In the genomic region with DNA sequence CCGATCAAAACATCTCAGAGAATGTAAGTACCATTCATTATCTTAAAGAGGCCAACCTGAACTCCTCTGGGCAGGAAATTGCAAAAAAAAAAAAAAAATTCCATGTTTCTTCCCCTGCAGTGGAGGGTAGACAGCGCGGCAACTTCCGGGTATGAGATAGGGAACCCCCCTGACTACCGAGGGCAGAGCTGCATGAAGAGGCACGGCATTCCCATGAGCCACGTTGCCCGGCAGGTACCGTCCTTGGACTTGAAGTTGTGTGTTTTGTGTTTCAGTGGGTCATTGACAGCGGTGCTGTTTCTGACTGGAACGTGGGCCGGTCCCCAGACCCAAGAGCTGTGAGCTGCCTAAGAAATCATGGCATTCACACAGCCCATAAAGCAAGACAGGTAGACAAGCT, we compare ENCODE assay signal across 22 cellular contexts. TPM values are rescaled to one million over a fixed set of nuclear protein-coding genes. Genes with fewer than 3 reads are reported as not detected.
DNase-seq lines count a peak whose midpoint lies in the region; ATAC-seq, FAIRE-seq and TF ChIP-seq lines count a peak whose summit lies in the region.
"Had no signal": no experiment of that assay in that cellular context is flagged by ENCODE, and none has a peak within 500 bp of the region (broad histone marks: within the 10 kb centered on the region; RNA-seq: fewer than 3 reads in every experiment).

No MANE protein-coding gene starts in this region.

- DNase-seq in kidney (peak; percentile 70), lower lobe of right lung (no peak), NCI-H2171 treated with DMSO at 0.1 percent for 48 hours (lab: John Stamatoyannopoulos, UW) (no peak), HT-29 (ENCODE audit: low spot score) (no peak)
- DNase-seq in effector memory CD8-positive, alpha-beta T cell = no peak
- DNase-seq: ACHN; BE2C; C1 segment of cervical spinal cord; CD4-positive, CD25-positive, alpha-beta regulatory T cell; CD8-positive, alpha-beta memory T cell; COR-L47; DMS 273 treated with DMSO at 0.1 percent for 48 hours; DMS53; DND-41; EL; GOT3; H7 had no signal

- H3K79me2 ChIP-seq in Loucy (ENCODE audit: insufficient read depth, low read length) = peaks cover 91% of the 10 kb centered on the region

- intact Hi-C loops in kidney (cut with DNase I) = no loop called here
- intact Hi-C loops in lower lobe of right lung (cut with DNase I) = no loop called here

- TF ChIP-seq CTCF in Loucy (conservative IDR thresholded peaks at IDR 0.05; ENCODE audit: low read length) = no peak
- no peak for TF ChIP-seq CTCF in kidney (IDR thresholded peaks at IDR 0.05; ENCODE audit: borderline replicate concordance, extremely low read depth, insufficient read depth)
- TF ChIP-seq CTCF in lower lobe of right lung (IDR thresholded peaks at IDR 0.05) = no peak

- no peaks in the 10 kb centered on the region for H3K9me2 ChIP-seq in Loucy (replicated peaks; ENCODE audit: low read depth, low read length)

- peaks cover 44% of the 10 kb centered on the region; the same call in 1 of the 2 replicates for H3K36me3 ChIP-seq in Loucy (ENCODE audit: insufficient read depth, low read length)
- H3K36me3 ChIP-seq in kidney (ENCODE audit: control insufficient read depth in 1 of 2, insufficient read depth in 2 of 2, low read length in 2 of 2) = peaks cover 3 to 6% of the 10 kb centered on the region in 2 donors
- peaks cover 50% of the 10 kb centered on the region for H3K36me3 ChIP-seq in lower lobe of right lung
- H3K36me3 ChIP-seq: BE2C had no signal

- H3K36me3 Mint-ChIP-seq in effector memory CD8-positive, alpha-beta T cell (ENCODE audit: insufficient read depth) = peaks cover 42% of the 10 kb centered on the region

- H2AFZ ChIP-seq in Loucy (ENCODE audit: low read length) = no peak overlapping the region

- ATAC-seq in lower lobe of right lung (peak; percentile 65 to 87), GM19023 (IDR thresholded peaks at IDR 0.05; ENCODE audit: unreplicated experiment) (no peak)
- no peak for ATAC-seq in effector memory CD8-positive, alpha-beta T cell (replicated peaks)

- H3K27me3 Mint-ChIP-seq in effector memory CD8-positive, alpha-beta T cell = no peaks in the 10 kb centered on the region
- H3K27me3 Mint-ChIP-seq: CD4-positive, CD25-positive, alpha-beta regulatory T cell; CD8-positive, alpha-beta memory T cell had no signal

- H3K27ac ChIP-seq in kidney (ENCODE audit: low read depth in 2 of 2, low read length in 2 of 2) = no peak overlapping the region
- H3K27ac ChIP-seq in lower lobe of right lung = no peak overlapping the region

- no peak for FAIRE-seq in kidney (lab: Jason Lieb, UNC)
- FAIRE-seq: A204.1, GM12891 had no signal

- H3K9me3 ChIP-seq in Loucy (ENCODE audit: insufficient read depth, low read depth, low read length) (no peaks in the 10 kb centered on the region), kidney (ENCODE audit: control insufficient read depth in 1 of 2, low read length in 2 of 2) (no peaks in the 10 kb centered on the region), lower lobe of right lung (no peaks in the 10 kb centered on the region)
- H3K9me3 ChIP-seq: BE2C had no signal

- H3K9ac ChIP-seq in Loucy (ENCODE audit: low read depth, low read length, poor library complexity, severe bottlenecking) (no peak overlapping the region), kidney (ENCODE audit: low read length in 2 of 2) (no peak overlapping the region)

- H3K27me3 ChIP-seq in Loucy (ENCODE audit: insufficient read depth, low read length, poor library complexity, severe bottlenecking) (no peaks in the 10 kb centered on the region), lower lobe of right lung (ENCODE audit: low read depth) (no peaks in the 10 kb centered on the region)
- H3K27me3 ChIP-seq: BE2C had no signal

- no peaks in the 10 kb centered on the region for H3F3A ChIP-seq in Loucy (ENCODE audit: low read depth)

- no peak overlapping the region for H3K4me3 Mint-ChIP-seq in effector memory CD8-positive, alpha-beta T cell
- H3K4me3 Mint-ChIP-seq: CD4-positive, CD25-positive, alpha-beta regulatory T cell; CD8-positive, alpha-beta memory T cell had no signal

- H3K4me1 ChIP-seq in Loucy (ENCODE audit: insufficient read depth, low read length, poor library complexity, severe bottlenecking) (peaks cover 46% of the 10 kb centered on the region), kidney (ENCODE audit: control insufficient read depth in 1 of 2, insufficient read depth in 1 of 2, low read depth in 1 of 2, low read length in 2 of 2) (no peaks in the 10 kb centered on the region), lower lobe of right lung (peaks cover 9% of the 10 kb centered on the region)
- H3K4me1 ChIP-seq: BE2C had no signal

- no peak overlapping the region for H3K27ac Mint-ChIP-seq in effector memory CD8-positive, alpha-beta T cell
- H3K27ac Mint-ChIP-seq: CD4-positive, CD25-positive, alpha-beta regulatory T cell had no signal

- H3K9me3 Mint-ChIP-seq in effector memory CD8-positive, alpha-beta T cell = no peaks in the 10 kb centered on the region
- H3K9me3 Mint-ChIP-seq: CD4-positive, CD25-positive, alpha-beta regulatory T cell; CD8-positive, alpha-beta memory T cell had no signal

- H4K20me1 ChIP-seq in Loucy (ENCODE audit: insufficient read depth, low read length, poor library complexity, severe bottlenecking) = peaks cover 86% of the 10 kb centered on the region

- H3K4me3 ChIP-seq in Loucy (ENCODE audit: low read length, poor library complexity, severe bottlenecking) = no peak overlapping the region
- H3K4me3 ChIP-seq in kidney (ENCODE audit: low read length in 2 of 2) = no peak overlapping the region
- no peak overlapping the region for H3K4me3 ChIP-seq in lower lobe of right lung

- peak overlapping the region; percentile 98 for H3K4me2 ChIP-seq in Loucy (ENCODE audit: low read depth, low read length, poor library complexity, severe bottlenecking)

- H3K4me1 Mint-ChIP-seq in effector memory CD8-positive, alpha-beta T cell (ENCODE audit: low read depth in 2 of 2) = peaks cover 36 to 45% of the 10 kb centered on the region in 2 donors

RNA-seq across cellular contexts. Expression of a gene that starts 7.2 kb away (rescaled TPM):
- total RNA-seq in kidney = 75.1 TPM
- 122 TPM for polyA plus RNA-seq in kidney (ENCODE audit: insufficient read depth, low read depth, low replicate concordance)
- total RNA-seq in lower lobe of right lung = 68.6 TPM
- 114 and 136 TPM in 2 replicates for total RNA-seq in HT-29 (2014; rRNA removed; shearing (Covaris generic))

RNA-seq across cellular contexts. Expression of a gene that starts 8.1 kb away (rescaled TPM):
- total RNA-seq in kidney (57.3 TPM), lower lobe of right lung (42.2 TPM)
- polyA plus RNA-seq in kidney (ENCODE audit: insufficient read depth, low read depth, low replicate concordance) = 111 TPM
- 33.6 and 36.9 TPM in 2 replicates for total RNA-seq in HT-29 (2014; rRNA removed; shearing (Covaris generic))

RNA-seq across cellular contexts. Expression of a gene that starts 16.0 kb away (rescaled TPM):
- total RNA-seq in kidney = 18.2 TPM
- polyA plus RNA-seq in kidney (ENCODE audit: insufficient read depth, low read depth, low replicate concordance) = 8.0 TPM
- 6.7 TPM for total RNA-seq in lower lobe of right lung
- total RNA-seq in HT-29 (2014; rRNA removed; shearing (Covaris generic)) = not detected in 2 replicates
- total RNA-seq: CD4-positive, CD25-positive, alpha-beta regulatory T cell; CD8-positive, alpha-beta memory T cell; G401 had no signal
- polyA plus RNA-seq: CD8-positive, alpha-beta memory T cell had no signal

Comparison
In these comparisons a context has a peak if more than half of its experiments do, and no peak if none do; other contexts are left out.
1. ATAC-seq: peak in lower lobe of right lung (2 of 2); none in GM19023 (single experiment) and effector memory CD8-positive, alpha-beta T cell (single experiment).